8 cellular contexts compared by ENCODE assay signal in genomic region chr1:25619101-25619890, GRCh38. TPM values are rescaled to one million over a fixed set of nuclear protein-coding genes. Genes with fewer than 3 reads are reported as not detected.
DNase-seq lines count a peak whose midpoint lies in the region; ATAC-seq and TF ChIP-seq lines count a peak whose summit lies in the region.

No MANE protein-coding gene starts in this region.

- H3K23ac ChIP-seq in neuronal stem cell (ENCODE audit: low read depth, low read length, poor library complexity): no peak overlapping the region

- H2BK120ac ChIP-seq in neuronal stem cell (ENCODE audit: low read depth, low read length): no peak overlapping the region

- no peak overlapping the region for H3K9ac ChIP-seq in neuronal stem cell (ENCODE audit: low read depth, low read length, poor library complexity)

- no peak overlapping the region for H2BK15ac ChIP-seq in neuronal stem cell (ENCODE audit: low read length)

- no peaks in the 10 kb centered on the region for H3K79me1 ChIP-seq in neuronal stem cell (ENCODE audit: low read depth, low read length)

- H3K27me3 ChIP-seq in neuronal stem cell (ENCODE audit: control insufficient read depth in 3 of 3, insufficient read depth in 3 of 3, low read depth in 1 of 3, low read length in 3 of 3): peaks cover 2 to 14% (median 12%) of the 10 kb centered on the region in 3 experiments

- TF ChIP-seq CTCF in GM12873 (IDR thresholded peaks at IDR 0.05; ENCODE audit: insufficient read depth, low read depth, low read length, missing control alignments): peak; percentile 82

- no peaks in the 10 kb centered on the region for H3K36me3 ChIP-seq in neuronal stem cell (replicated peaks in 1 of 2; ENCODE audit: control insufficient read depth in 2 of 2, insufficient read depth in 2 of 2, low read length in 2 of 2)

- peaks cover 79% of the 10 kb centered on the region for H3K4me1 Mint-ChIP-seq in activated T-cell treated with anti-CD3 and anti-CD28 coated beads, Interleukin-2, amount 50 U/mL, for 4 hours (ENCODE audit: low read depth)

- no peak overlapping the region for H2BK5ac ChIP-seq in neuronal stem cell (ENCODE audit: low read length)

- H3K4me1 ChIP-seq in neuronal stem cell (ENCODE audit: control insufficient read depth in 2 of 2, insufficient read depth in 1 of 2, low read depth in 1 of 2, low read length in 2 of 2): peaks cover 15 to 27% of the 10 kb centered on the region in 2 donors

- H4K91ac ChIP-seq in neuronal stem cell (ENCODE audit: low read depth, low read length, poor library complexity): no peak overlapping the region

- H3K36me3 Mint-ChIP-seq in activated T-cell treated with anti-CD3 and anti-CD28 coated beads, Interleukin-2, amount 50 U/mL, for 4 hours (ENCODE audit: insufficient read depth): no peaks in the 10 kb centered on the region

- H3K9me3 ChIP-seq in neuronal stem cell (replicated peaks in 1 of 2; ENCODE audit: control insufficient read depth in 2 of 2, insufficient read depth in 1 of 2, low read depth in 1 of 2, low read length in 2 of 2): no peaks in the 10 kb centered on the region

- DNase-seq in NCI-H345 treated with DMSO at 0.1 percent for 48 hours (lab: John Stamatoyannopoulos, UW; ENCODE audit: unreplicated experiment) (peak; percentile 43), fibroblast of peridontal ligament (ENCODE audit: extremely low read depth) (peak; percentile 53), neuronal stem cell (ENCODE audit: low spot score) (peak; percentile 75), hepatic stellate cell (ENCODE audit: low spot score) (no peak)
- DNase-seq in activated T-cell treated with anti-CD3 and anti-CD28 coated beads, Interleukin-2, amount 50 U/mL, for 4 hours: peak; percentile 50

- no peak overlapping the region for H3K14ac ChIP-seq in neuronal stem cell (ENCODE audit: low read length)

- H3K18ac ChIP-seq in neuronal stem cell (ENCODE audit: low read length): no peak overlapping the region

- no CpG with 5 or more reads among the region's 11 CpGs for WGBS in neuronal stem cell (ENCODE audit: extremely low coverage in 2 of 2, insufficient read length in 2 of 2, insufficient replicate concordance in 1 of 2), 2 donors

- peak overlapping the region in 1 of 2 donors; percentile 57 for H3K4me3 ChIP-seq in neuronal stem cell (ENCODE audit: low read length in 2 of 2)

- peak overlapping the region; percentile 86 for H3K4me3 Mint-ChIP-seq in activated T-cell treated with anti-CD3 and anti-CD28 coated beads, Interleukin-2, amount 50 U/mL, for 4 hours

- H3K9me3 Mint-ChIP-seq in activated T-cell treated with anti-CD3 and anti-CD28 coated beads, Interleukin-2, amount 50 U/mL, for 4 hours: no peaks in the 10 kb centered on the region

- no peak overlapping the region for H3K4ac ChIP-seq in neuronal stem cell (ENCODE audit: low read length)

- H3K4me2 ChIP-seq in neuronal stem cell (ENCODE audit: insufficient read depth, low read length, poor library complexity, severe bottlenecking): peak overlapping the region; percentile 41

- ATAC-seq in activated T-cell treated with anti-CD3 and anti-CD28 coated beads, Interleukin-2, amount 50 U/mL, for 4 hours: no peak
- ATAC-seq in HG03469 (IDR thresholded peaks at IDR 0.05; ENCODE audit: unreplicated experiment) (no peak), GM18502 (IDR thresholded peaks at IDR 0.05; ENCODE audit: poor library complexity, unreplicated experiment) (no peak)

- H3K27ac ChIP-seq in neuronal stem cell (replicated peaks; ENCODE audit: low read length): no peak overlapping the region

- H4K8ac ChIP-seq in neuronal stem cell (ENCODE audit: low read depth, low read length): no peak overlapping the region

- H3K27me3 Mint-ChIP-seq in activated T-cell treated with anti-CD3 and anti-CD28 coated beads, Interleukin-2, amount 50 U/mL, for 4 hours (ENCODE audit: low read depth): peaks cover 2% of the 10 kb centered on the region

- H2AFZ ChIP-seq in neuronal stem cell (ENCODE audit: low read length): peak overlapping the region; percentile 45

- no peak overlapping the region for H2AK5ac ChIP-seq in neuronal stem cell (ENCODE audit: low read depth, low read length)

- no peak overlapping the region for H2BK12ac ChIP-seq in neuronal stem cell (ENCODE audit: low read length)

RNA-seq across cellular contexts. Expression of gene MAN1C1, which starts 2.7 kb away (rescaled TPM):
- 1 to 10 TPM; 2.7 to 5.7 (median 3.1) TPM for total RNA-seq in activated T-cell treated with anti-CD3 and anti-CD28 coated beads, Interleukin-2, amount 50 U/mL, for 4 hours
- 7.3 TPM for polyA plus RNA-seq in neuronal stem cell (2013, experiment 1 of 2)
- 7.1 TPM for polyA plus RNA-seq in neuronal stem cell (2013, experiment 2 of 2)
